9 cellular contexts compared by ENCODE assay signal in genomic region chr5:132489051-132489770, GRCh38. TPM values are rescaled to one million over a fixed set of nuclear protein-coding genes. Genes with fewer than 3 reads are reported as not detected.
DNase-seq lines count a peak whose midpoint lies in the region; ATAC-seq and FAIRE-seq lines count a peak whose summit lies in the region.
"Had no signal": no experiment of that assay in that cellular context is flagged by ENCODE, and none has a peak within 500 bp of the region (broad histone marks: within the 10 kb centered on the region; RNA-seq: fewer than 3 reads in every experiment).

No MANE protein-coding gene starts in this region.

- FAIRE-seq in GM19239 (lab: Jason Lieb, UNC) = peak; percentile 82

- peaks cover 15 to 40% of the 10 kb centered on the region in 2 donors for H3K4me1 ChIP-seq in esophagus (ENCODE audit: control insufficient read depth in 2 of 2, insufficient read depth in 2 of 2, low read length in 1 of 2)

- H3K9me3 ChIP-seq in esophagus (ENCODE audit: control insufficient read depth in 2 of 2, insufficient read depth in 1 of 2, low read depth in 1 of 2, low read length in 1 of 2) = no peaks in the 10 kb centered on the region

- no peaks in the 10 kb centered on the region for H3K27me3 ChIP-seq in esophagus (ENCODE audit: control insufficient read depth in 1 of 2, insufficient read depth in 2 of 2, low read length in 2 of 2)

- H3K36me3 ChIP-seq in esophagus (ENCODE audit: control insufficient read depth in 2 of 2, insufficient read depth in 2 of 2, low read length in 1 of 2) = peaks cover 19 to 35% of the 10 kb centered on the region in 2 donors

- intact Hi-C loops in sciatic nerve (cut with DNase I) = loop anchor here (10.0 kb wide), 1 partner anchor 64 kb away; no protein-coding TSS in a partner anchor

- 14 to 15% methylated on average over 10 of the region's 10 CpGs for WGBS in esophagus, 2 donors

- DNase-seq in GM19239 (ENCODE audit: insufficient read length, low spot score) (no peak), T-helper 9 cell (peak; percentile 2), sciatic nerve (ENCODE audit: low spot score) (peak; percentile 54), substantia nigra (lab: John Stamatoyannopoulos, UW) (no peak), NCI-H187 treated with DMSO at 0.1 percent for 48 hours (lab: John Stamatoyannopoulos, UW) (no peak)

- H3K4me3 ChIP-seq in esophagus (ENCODE audit: low read depth in 1 of 2, low read length in 2 of 2) = peak overlapping the region; percentile 89 to 91

- H3K27ac ChIP-seq in esophagus (ENCODE audit: low read depth in 2 of 2, low read length in 1 of 2) = peak overlapping the region in 1 of 2 donors; percentile 91
- no peak overlapping the region for H3K27ac ChIP-seq in substantia nigra (ENCODE audit: low read depth, low read length, poor library complexity, severe bottlenecking)

- no peak for ATAC-seq in sciatic nerve
- ATAC-seq in GM21447 (IDR thresholded peaks at IDR 0.05; ENCODE audit: unreplicated experiment) = no peak
- ATAC-seq in HG03521 (IDR thresholded peaks at IDR 0.05; ENCODE audit: unreplicated experiment) = no peak

RNA-seq across cellular contexts. Expression of gene IRF1, which starts 1.4 kb away (rescaled TPM):
- 10 to 100 TPM in 1 of 2 donors, 1 to 10 TPM in 1; 7.5 to 14.2 TPM for polyA plus RNA-seq in esophagus
- total RNA-seq in sciatic nerve = 52.2 TPM

RNA-seq across cellular contexts. Expression of gene IL5, which starts 54.1 kb away (rescaled TPM):
- polyA plus RNA-seq in esophagus = not detected
- not detected for total RNA-seq in sciatic nerve
- total RNA-seq: RPMI7951 had no signal

Comparison
In these comparisons a context has a peak if more than half of its experiments do, and no peak if none do; other contexts are left out.
1. DNase-seq: peak in T-helper 9 cell (single experiment) and sciatic nerve (single experiment); none in GM19239 (single experiment), substantia nigra (0 of 49) and NCI-H187 treated with DMSO at 0.1 percent for 48 hours (single experiment).